ENCODE assay signal across 17 cellular contexts in the genomic region with DNA sequence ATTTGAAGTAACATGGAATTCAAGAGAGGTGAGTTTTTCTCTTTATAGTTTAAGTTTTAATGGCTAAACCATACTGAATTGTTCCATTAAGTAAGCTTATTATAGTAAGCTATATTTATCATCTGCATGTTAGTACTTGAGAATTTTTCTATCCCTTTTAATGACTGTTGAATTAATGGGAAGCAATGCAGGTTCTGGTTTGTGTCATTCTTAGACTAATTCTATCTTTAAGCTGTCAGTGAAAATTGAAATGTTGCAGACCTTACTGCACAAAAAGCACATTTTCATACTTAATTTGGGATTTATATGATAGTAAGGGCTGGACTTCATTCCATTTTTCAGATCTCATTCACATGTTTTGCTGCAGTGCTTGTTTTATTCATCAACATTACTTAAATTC.
"Had no signal": no experiment of that assay in that cellular context is flagged by ENCODE, and none has a peak within 500 bp of the region (broad histone marks: within the 10 kb centered on the region; RNA-seq: fewer than 3 reads in every experiment).

No MANE protein-coding gene starts in this region.

- H3K27ac ChIP-seq: brain microvascular endothelial cell, foreskin keratinocyte, tibial nerve, vagina, WERI-Rb-1 had no signal

- H3K9me3 Mint-ChIP-seq: activated naive CD4-positive, alpha-beta T cell treated with anti-CD3 and anti-CD28 coated beads, Interleukin-2, amount 50 U/mL, for 24 hours; activated T-cell treated with anti-CD3 and anti-CD28 coated beads, Interleukin-2, amount 50 U/mL, for 4 hours; nephron; stimulated activated naive B cell treated with anti-CD40 and anti-IgM and Interleukin-4, amounts not matched to agents 10 μg/mL and 1 μg/mL and 100 μg/mL, for 72 hours had no signal

- H3K27me3 ChIP-seq: brain microvascular endothelial cell, foreskin keratinocyte, tibial nerve, vagina had no signal

- H3K4me1 Mint-ChIP-seq: nephron had no signal

- DNase-seq: activated T-cell treated with anti-CD3 and anti-CD28 coated beads, Interleukin-2, amount 50 U/mL, for 4 hours; brain microvascular endothelial cell; cortex of kidney; effector CD4-positive, alpha-beta T cell; foreskin keratinocyte; mesendoderm; occipital lobe; stimulated activated CD4-positive, alpha-beta T cell treated with anti-CD3 and anti-CD28 coated beads, Interleukin-2, amount 100 ng/mL, for 48 hours; stimulated activated naive B cell treated with anti-CD40 and anti-IgM and Interleukin-4, amounts not matched to agents 10 μg/mL and 1 μg/mL and 100 μg/mL, for 72 hours; substantia nigra; T-helper 17 cell; WERI-Rb-1 had no signal

- FAIRE-seq: endothelial cell of umbilical vein had no signal

- H3K27ac Mint-ChIP-seq: nephron; stimulated activated naive B cell treated with anti-CD40 and anti-IgM and Interleukin-4, amounts not matched to agents 10 μg/mL and 1 μg/mL and 100 μg/mL, for 72 hours had no signal

- H3K4me3 Mint-ChIP-seq: activated naive CD4-positive, alpha-beta T cell treated with anti-CD3 and anti-CD28 coated beads, Interleukin-2, amount 50 U/mL, for 24 hours; activated T-cell treated with anti-CD3 and anti-CD28 coated beads, Interleukin-2, amount 50 U/mL, for 4 hours; nephron; stimulated activated naive B cell treated with anti-CD40 and anti-IgM and Interleukin-4, amounts not matched to agents 10 μg/mL and 1 μg/mL and 100 μg/mL, for 72 hours; T-helper 17 cell had no signal

- H3K9me3 ChIP-seq: tibial nerve, vagina had no signal

- H3K4me3 ChIP-seq: tibial nerve, vagina had no signal

- H3K27me3 Mint-ChIP-seq: activated naive CD4-positive, alpha-beta T cell treated with anti-CD3 and anti-CD28 coated beads, Interleukin-2, amount 50 U/mL, for 24 hours; stimulated activated naive B cell treated with anti-CD40 and anti-IgM and Interleukin-4, amounts not matched to agents 10 μg/mL and 1 μg/mL and 100 μg/mL, for 72 hours; T-helper 17 cell had no signal

- H3K4me1 ChIP-seq: foreskin keratinocyte, tibial nerve, vagina had no signal

- ATAC-seq: stimulated activated naive B cell treated with anti-CD40 and anti-IgM and Interleukin-4, amounts not matched to agents 10 μg/mL and 1 μg/mL and 100 μg/mL, for 72 hours; T-helper 17 cell had no signal
